Comparison of ENCODE assay signal across 1 cellular context in genomic region chr2:222862068-222862914, GRCh38.
A peak's percentile ranks its signal among the peaks of the same experiment; 100 is the strongest.
TF ChIP-seq lines count a peak whose summit lies in the region.

No MANE protein-coding gene starts in this region.

TF ChIP-seq in HEK293, 187 proteins besides CTCF, POLR2A, EP300 and RAD21 (continued from another document):
- no peak for TF ChIP-seq ZNF248 (tag by site-specific recombination; IDR thresholded peaks at IDR 0.05)
- TF ChIP-seq ZBTB8A (tag by site-specific recombination; IDR thresholded peaks at IDR 0.05) = no peak
- peak; percentile 31; the same call in 1 of the 2 replicates for TF ChIP-seq TRIM28 (IDR thresholded peaks at IDR 0.05; ENCODE audit: borderline replicate concordance, low read length)
- no peak for TF ChIP-seq ZNF544 (tag by site-specific recombination; IDR thresholded peaks at IDR 0.05)
- TF ChIP-seq MEIS1 (CRISPR knock-in tag; IDR thresholded peaks at IDR 0.05; ENCODE audit: borderline replicate concordance) = no peak
- no peak for TF ChIP-seq ZNF555 (tag by site-specific recombination; conservative IDR thresholded peaks at IDR 0.05)
- no peak for TF ChIP-seq HOXA7 (CRISPR knock-in tag; IDR thresholded peaks at IDR 0.05; ENCODE audit: borderline replicate concordance)
- TF ChIP-seq, protein P1, sequence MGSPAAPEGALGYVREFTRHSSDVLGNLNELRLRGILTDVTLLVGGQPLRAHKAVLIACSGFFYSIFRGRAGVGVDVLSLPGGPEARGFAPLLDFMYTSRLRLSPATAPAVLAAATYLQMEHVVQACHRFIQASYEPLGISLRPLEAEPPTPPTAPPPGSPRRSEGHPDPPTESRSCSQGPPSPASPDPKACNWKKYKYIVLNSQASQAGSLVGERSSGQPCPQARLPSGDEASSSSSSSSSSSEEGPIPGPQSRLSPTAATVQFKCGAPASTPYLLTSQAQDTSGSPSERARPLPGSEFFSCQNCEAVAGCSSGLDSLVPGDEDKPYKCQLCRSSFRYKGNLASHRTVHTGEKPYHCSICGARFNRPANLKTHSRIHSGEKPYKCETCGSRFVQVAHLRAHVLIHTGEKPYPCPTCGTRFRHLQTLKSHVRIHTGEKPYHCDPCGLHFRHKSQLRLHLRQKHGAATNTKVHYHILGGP (tag by site-specific recombination; IDR thresholded peaks at IDR 0.05) = no peak; the same call in 1 of the 2 replicates
- no peak for TF ChIP-seq ZBTB26 (tag by site-specific recombination; optimal IDR thresholded peaks at IDR 0.05)
- no peak for TF ChIP-seq KLF9 (tag by site-specific recombination; IDR thresholded peaks at IDR 0.05; ENCODE audit: low read depth)
- TF ChIP-seq ZNF10 (tag by site-specific recombination; IDR thresholded peaks at IDR 0.05) = no peak
- no peak for TF ChIP-seq ZNF830 (tag by site-specific recombination; IDR thresholded peaks at IDR 0.05; ENCODE audit: low read depth)
- no peak for TF ChIP-seq ZNF362 (tag by site-specific recombination; IDR thresholded peaks at IDR 0.05)
- no peak for TF ChIP-seq ZNF157 (tag by site-specific recombination; IDR thresholded peaks at IDR 0.05)
- no peak for TF ChIP-seq ZBTB48 (tag by site-specific recombination; IDR thresholded peaks at IDR 0.05)
- no peak for TF ChIP-seq ZNF664 (tag by site-specific recombination; IDR thresholded peaks at IDR 0.05)
- TF ChIP-seq GLI4 (tag by site-specific recombination; IDR thresholded peaks at IDR 0.05) = no peak
- peak; percentile 55 for TF ChIP-seq SP7 (tag by site-specific recombination; IDR thresholded peaks at IDR 0.05)
- no peak for TF ChIP-seq ZNF223 (tag by site-specific recombination; IDR thresholded peaks at IDR 0.05)
- peak; percentile 92 for TF ChIP-seq ZNF335 (tag by site-specific recombination; conservative IDR thresholded peaks at IDR 0.05)
- no peak for TF ChIP-seq ZNF132 (tag by site-specific recombination; IDR thresholded peaks at IDR 0.05; ENCODE audit: borderline replicate concordance)
- no peak for TF ChIP-seq ZNF610 (tag by site-specific recombination; IDR thresholded peaks at IDR 0.05; ENCODE audit: borderline replicate concordance)
- peak; percentile 56; the same call in 1 of the 2 replicates for TF ChIP-seq OSR2 (tag by site-specific recombination; IDR thresholded peaks at IDR 0.05)
